21 cellular contexts compared by ENCODE assay signal in the genomic region with DNA sequence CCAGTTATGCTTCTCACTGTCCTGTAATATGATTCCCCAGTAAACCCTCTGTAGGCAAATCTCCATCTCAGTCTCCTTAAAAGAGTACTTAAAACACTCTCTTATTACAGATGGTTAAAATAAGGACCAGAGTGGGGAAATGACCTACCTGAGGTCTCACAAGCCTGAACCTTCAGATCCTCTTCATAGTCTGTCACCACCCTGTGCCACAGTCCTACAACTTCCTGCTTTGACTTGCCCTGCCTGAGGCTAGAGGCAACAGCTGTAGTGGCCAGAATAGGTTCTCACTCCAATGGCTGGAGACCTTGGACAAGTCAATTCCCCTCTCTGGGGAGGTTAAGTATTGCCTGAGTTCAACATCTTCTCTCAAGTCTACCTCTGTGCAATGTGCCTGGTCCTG. TPM values are rescaled to one million over a fixed set of nuclear protein-coding genes. Genes with fewer than 3 reads are reported as not detected.
DNase-seq lines count a peak whose midpoint lies in the region; ATAC-seq, FAIRE-seq and TF ChIP-seq lines count a peak whose summit lies in the region.
"Had no signal": no experiment of that assay in that cellular context is flagged by ENCODE, and none has a peak within 500 bp of the region (broad histone marks: within the 10 kb centered on the region; RNA-seq: fewer than 3 reads in every experiment).

No MANE protein-coding gene starts in this region.

- no peak overlapping the region for H3K4me3 Mint-ChIP-seq in endothelial cell (ENCODE audit: unreplicated experiment)
- H3K4me3 Mint-ChIP-seq: activated CD4-positive, alpha-beta memory T cell treated with anti-CD3 and anti-CD28 coated beads for 36 hours; activated naive CD8-positive, alpha-beta T cell; activated T-cell treated with anti-CD3 and anti-CD28 coated beads, Interleukin-2, amount 50 U/mL, for 24 hours; brain had no signal

- no peaks in the 10 kb centered on the region for H3K9me3 ChIP-seq in HepG2 (ENCODE audit: low read length)
- H3K9me3 ChIP-seq in right lobe of liver = no peaks in the 10 kb centered on the region
- H3K9me3 ChIP-seq in OCI-LY7 (ENCODE audit: low read length) = no peaks in the 10 kb centered on the region
- H3K9me3 ChIP-seq in smooth muscle cell (replicated peaks; ENCODE audit: low read depth) = no peaks in the 10 kb centered on the region
- H3K9me3 ChIP-seq: esophagus muscularis mucosa, ovary had no signal

- no peak overlapping the region for H2AFZ ChIP-seq in HepG2 (ENCODE audit: low read length)
- no peak overlapping the region for H2AFZ ChIP-seq in OCI-LY7 (ENCODE audit: low read length)
- H2AFZ ChIP-seq in smooth muscle cell (ENCODE audit: low read depth) = no peak overlapping the region

- FAIRE-seq in HepG2 (lab: Jason Lieb, UNC) = no peak
- FAIRE-seq: GM19239 had no signal

- no peak for TF ChIP-seq POLR2A in HepG2 (IDR thresholded peaks at IDR 0.05; ENCODE audit: insufficient read depth in 1 of 2, low read depth in 2 of 2, low read length in 2 of 2)
- TF ChIP-seq POLR2A in right lobe of liver (IDR thresholded peaks at IDR 0.05) = no peak

- in situ Hi-C loops in HepG2 (cut with HindIII; ENCODE audit: extremely low pct_ligation_motif_present, low pct_unique_long_range_greater_than_20kb) = no loop called here

- H3K9ac ChIP-seq in HepG2 (ENCODE audit: insufficient read depth, low read depth, low read length) = no peak overlapping the region
- H3K9ac ChIP-seq in smooth muscle cell (ENCODE audit: low read depth) = no peak overlapping the region

- H4K20me1 ChIP-seq in HepG2 (ENCODE audit: insufficient read depth, low read length) (no peaks in the 10 kb centered on the region), OCI-LY7 (ENCODE audit: insufficient read depth, low read length) (no peaks in the 10 kb centered on the region), smooth muscle cell (ENCODE audit: low read depth) (no peaks in the 10 kb centered on the region)

- DNase-seq in HepG2 (ENCODE audit: low spot score) (no peak), right lobe of liver (no peak), OCI-LY7 (ENCODE audit: low spot score) (peak; percentile 21), choroid plexus epithelial cell (ENCODE audit: low read depth) (peak; percentile 18), germinal center (ENCODE audit: low spot score) (no peak), smooth muscle cell (lab: John Stamatoyannopoulos, UW; ENCODE audit: unreplicated experiment) (no peak), endothelial cell (ENCODE audit: low spot score) (no peak)
- DNase-seq: activated CD4-positive, alpha-beta memory T cell treated with anti-CD3 and anti-CD28 coated beads for 36 hours; activated T-cell treated with anti-CD3 and anti-CD28 coated beads, Interleukin-2, amount 50 U/mL, for 24 hours; dermis blood vessel endothelial cell; glutamatergic neuron; NCI-H1105 treated with DMSO at 0.1 percent for 48 hours; NCI-H2171; ovary; stimulated activated CD4-positive, alpha-beta T cell treated with anti-CD3 and anti-CD28 coated beads, Interleukin-2, amount 100 ng/mL, for 24 hours had no signal

- H3K9me2 ChIP-seq in OCI-LY7 (ENCODE audit: insufficient read depth, low read length) = no peaks in the 10 kb centered on the region

- TF ChIP-seq RAD21 in HepG2 (CRISPR knock-in tag; IDR thresholded peaks at IDR 0.05) = no peak

- H3K4me3 ChIP-seq in HepG2 (replicated peaks in 1 of 3; ENCODE audit: insufficient read depth in 1 of 3, low read depth in 2 of 3, low read length in 3 of 3) (no peak overlapping the region), right lobe of liver (no peak overlapping the region), OCI-LY7 (ENCODE audit: low read depth, low read length, poor library complexity, severe bottlenecking) (no peak overlapping the region), choroid plexus epithelial cell (ENCODE audit: low read depth, low read length) (no peak overlapping the region), smooth muscle cell (no peak overlapping the region)
- H3K4me3 ChIP-seq: esophagus muscularis mucosa, ovary had no signal

- H3K27ac Mint-ChIP-seq in endothelial cell (ENCODE audit: unreplicated experiment) = no peak overlapping the region
- H3K27ac Mint-ChIP-seq: activated CD4-positive, alpha-beta memory T cell treated with anti-CD3 and anti-CD28 coated beads for 36 hours; activated naive CD8-positive, alpha-beta T cell; activated T-cell treated with anti-CD3 and anti-CD28 coated beads, Interleukin-2, amount 50 U/mL, for 24 hours; brain had no signal

- no peak for TF ChIP-seq CTCF in HepG2 (CRISPR knock-in tag; IDR thresholded peaks at IDR 0.05)
- no peak for TF ChIP-seq CTCF in right lobe of liver (IDR thresholded peaks at IDR 0.05)
- TF ChIP-seq CTCF in OCI-LY7 (conservative IDR thresholded peaks at IDR 0.05; ENCODE audit: low read length) = no peak
- no peak for TF ChIP-seq CTCF in choroid plexus epithelial cell (conservative IDR thresholded peaks at IDR 0.05; ENCODE audit: low read depth, low read length)
- TF ChIP-seq CTCF in smooth muscle cell (IDR thresholded peaks at IDR 0.05; ENCODE audit: borderline replicate concordance, insufficient read depth, poor library complexity, severe bottlenecking) = no peak
- no peak for TF ChIP-seq CTCF in endothelial cell (IDR thresholded peaks at IDR 0.05; ENCODE audit: unreplicated experiment)

- H3K36me3 ChIP-seq in HepG2 (replicated peaks in 1 of 2; ENCODE audit: control insufficient read depth in 1 of 2, insufficient read depth in 2 of 2, low read length in 2 of 2) (peaks cover 0 to 6% of the 10 kb centered on the region in 2 experiments; a peak in 3 of 5 replicates), right lobe of liver (no peaks in the 10 kb centered on the region), OCI-LY7 (ENCODE audit: insufficient read depth, low read length) (peaks cover 9% of the 10 kb centered on the region; the same call in 1 of the 2 replicates), smooth muscle cell (ENCODE audit: low read depth) (no peaks in the 10 kb centered on the region)
- H3K36me3 ChIP-seq: ovary had no signal

- no peaks in the 10 kb centered on the region for H3K27me3 ChIP-seq in HepG2 (ENCODE audit: control insufficient read depth in 1 of 2, insufficient read depth in 2 of 2, low read length in 2 of 2)
- H3K27me3 ChIP-seq in right lobe of liver = no peaks in the 10 kb centered on the region
- no peaks in the 10 kb centered on the region for H3K27me3 ChIP-seq in smooth muscle cell (ENCODE audit: low read depth)
- H3K27me3 ChIP-seq: esophagus muscularis mucosa, ovary had no signal

- H3K9me3 Mint-ChIP-seq in endothelial cell (ENCODE audit: unreplicated experiment) = no peaks in the 10 kb centered on the region
- H3K9me3 Mint-ChIP-seq: activated CD4-positive, alpha-beta memory T cell treated with anti-CD3 and anti-CD28 coated beads for 36 hours; activated T-cell treated with anti-CD3 and anti-CD28 coated beads, Interleukin-2, amount 50 U/mL, for 24 hours; brain had no signal

- BruUV-seq in HepG2 (replicated peaks; lab: Mats Ljungman, UMichigan) (no TSS peak), OCI-LY7 (replicated peaks; lab: Mats Ljungman, UMichigan) (no TSS peak)

- H3K27me3 Mint-ChIP-seq in endothelial cell (ENCODE audit: unreplicated experiment) = peaks cover 3% of the 10 kb centered on the region
- H3K27me3 Mint-ChIP-seq: activated CD4-positive, alpha-beta memory T cell treated with anti-CD3 and anti-CD28 coated beads for 36 hours; activated naive CD8-positive, alpha-beta T cell; activated T-cell treated with anti-CD3 and anti-CD28 coated beads, Interleukin-2, amount 50 U/mL, for 24 hours had no signal

- H3F3A ChIP-seq in smooth muscle cell (ENCODE audit: low read depth) = no peaks in the 10 kb centered on the region

- ATAC-seq in HepG2 (peak; percentile 20; the same call in 2 of the 3 replicates), right lobe of liver (no peak), HG03442 (IDR thresholded peaks at IDR 0.05; ENCODE audit: unreplicated experiment) (no peak)

- TF ChIP-seq EP300 in HepG2 (IDR thresholded peaks at IDR 0.05; ENCODE audit: low read depth in 2 of 2, low read length in 2 of 2) (no peak), HepG2 (CRISPR knock-in tag; IDR thresholded peaks at IDR 0.05; ENCODE audit: borderline replicate concordance) (no peak)

- H3K79me2 ChIP-seq in HepG2 (ENCODE audit: insufficient read depth, low read length) (no peaks in the 10 kb centered on the region), OCI-LY7 (ENCODE audit: insufficient read depth, low read depth, low read length) (no peaks in the 10 kb centered on the region), smooth muscle cell (ENCODE audit: low read depth) (no peaks in the 10 kb centered on the region)

- intact Hi-C loops in HepG2 (cut with micrococcal nuclease; ENCODE audit: unreplicated experiment) = no loop called here
- intact Hi-C loops in right lobe of liver (cut with DNase I) = no loop called here
- intact Hi-C loops in OCI-LY7 (cut with micrococcal nuclease; ENCODE audit: unreplicated experiment) = no loop called here

- H3K36me3 Mint-ChIP-seq in endothelial cell (ENCODE audit: low read depth, unreplicated experiment) = peaks cover 9% of the 10 kb centered on the region
- H3K36me3 Mint-ChIP-seq: activated naive CD8-positive, alpha-beta T cell; brain had no signal

- POLR2A ChIA-PET in HepG2 (lab: Yijun Ruan, JAX) = interaction anchor here (1.5 to 3.7 kb wide), 2 partner anchors 27 to 41 kb away, joined by 3 to 11 read pairs; a partner anchor contains a TSS
- POLR2A ChIA-PET in OCI-LY7 (lab: Charles Lee) = interaction anchor here (0.6 to 0.7 kb wide), 2 partner anchors 29 to 615 kb away, joined by 3 read pairs; no protein-coding TSS in a partner anchor

- peaks cover 11% of the 10 kb centered on the region for H3K4me1 Mint-ChIP-seq in endothelial cell (ENCODE audit: unreplicated experiment)
- H3K4me1 Mint-ChIP-seq: brain had no signal

- H3K4me1 ChIP-seq in HepG2 (ENCODE audit: insufficient read depth, low read length) (peaks cover 48% of the 10 kb centered on the region), right lobe of liver (peaks cover 0 to 46% (median 17%) of the 10 kb centered on the region in 4 donors), OCI-LY7 (ENCODE audit: insufficient read depth, low read length, poor library complexity, severe bottlenecking) (no peaks in the 10 kb centered on the region), smooth muscle cell (ENCODE audit: low read depth) (no peaks in the 10 kb centered on the region)
- H3K4me1 ChIP-seq: esophagus muscularis mucosa had no signal

- CTCF ChIA-PET in HepG2 (lab: Yijun Ruan, JAX; ENCODE audit: low intra/inter-chr PET ratio, low total read pairs) (no interaction called here), OCI-LY7 (lab: Charles Lee; ENCODE audit: unreplicated experiment) (no interaction called here)

- H3K4me2 ChIP-seq in HepG2 (ENCODE audit: low read depth, low read length) (no peak overlapping the region), OCI-LY7 (ENCODE audit: low read length) (no peak overlapping the region), smooth muscle cell (no peak overlapping the region)

- H3K27ac ChIP-seq in HepG2 (ENCODE audit: extremely low read length, insufficient read depth, low read length) (no peak overlapping the region), right lobe of liver (no peak overlapping the region), OCI-LY7 (ENCODE audit: low read depth, low read length, poor library complexity, severe bottlenecking) (no peak overlapping the region), smooth muscle cell (ENCODE audit: low read depth) (no peak overlapping the region)
- H3K27ac ChIP-seq: esophagus muscularis mucosa, HL-60, ovary had no signal

RNA-seq across cellular contexts. Expression of a gene that starts 28.0 kb away (rescaled TPM):
- total RNA-seq in HepG2 (2016; rRNA removed; fragmentation: Illumina TruSeq; extraction: Trizol) (10.4 and 13.2 TPM in 2 replicates), right lobe of liver (10 to 100 TPM in 4 of 6 experiments, 1 to 10 TPM in 2; 4.5 to 17.9 (median 14.0) TPM), OCI-LY7 (2022) (37.6 and 41.2 TPM in 2 replicates), smooth muscle cell (28.8 and 30.8 TPM in 2 replicates), endothelial cell (ENCODE audit: unreplicated experiment) (31.0 TPM)
- 2.1 and 2.5 TPM in 2 replicates for total RNA-seq in HepG2 (2016; cell fraction: cytosol; rRNA removed; fragmentation: Illumina TruSeq; extraction: Trizol; ENCODE audit: low read depth)
- 10.0 and 12.0 TPM in 2 replicates for total RNA-seq in HepG2 (2016; cell fraction: insoluble cytoplasmic fraction; rRNA removed; fragmentation: Illumina TruSeq; extraction: Trizol)
- 5.6 and 7.1 TPM in 2 replicates for total RNA-seq in HepG2 (2016; cell fraction: membrane; rRNA removed; fragmentation: Illumina TruSeq; extraction: Trizol)
- 8.1 and 8.4 TPM in 2 replicates for total RNA-seq in HepG2 (2016; cell fraction: nucleus; rRNA removed; fragmentation: Illumina TruSeq; extraction: Trizol)
- polyA plus RNA-seq in HepG2 (2011; rRNA removed) (19.1 and 24.8 TPM in 2 replicates), smooth muscle cell (42.8 and 45.4 TPM in 2 replicates)
- 11.7 and 14.9 TPM in 2 replicates for polyA plus RNA-seq in HepG2 (2011; cell fraction: cytosol; rRNA removed)
- polyA plus RNA-seq in HepG2 (2011; cell fraction: nucleus; rRNA removed) = 26.7 and 32.2 TPM in 2 replicates
- 7.3 and 18.2 TPM in 2 replicates for polyA plus RNA-seq in HepG2 (2012)
- 1.3 and 1.4 TPM in 2 replicates for polyA plus RNA-seq in HepG2 (2016; cell fraction: cytosol; fragmentation: Illumina TruSeq; extraction: Trizol; ENCODE audit: low read depth)
- polyA plus RNA-seq in HepG2 (2016; cell fraction: insoluble cytoplasmic fraction; fragmentation: Illumina TruSeq; extraction: Trizol; ENCODE audit: low read depth) = 9.6 and 12.1 TPM in 2 replicates
- polyA plus RNA-seq in HepG2 (2016; cell fraction: membrane; fragmentation: Illumina TruSeq; extraction: Trizol; ENCODE audit: low read depth) = 4.3 and 4.7 TPM in 2 replicates
- polyA plus RNA-seq in HepG2 (2016; cell fraction: nucleus; fragmentation: Illumina TruSeq; extraction: Trizol; ENCODE audit: insufficient read depth, low read depth) = 14.7 and 15.5 TPM in 2 replicates
- 21.9 and 39.6 TPM in 2 replicates for polyA minus RNA-seq in HepG2 (2011; rRNA and poly(A)+ RNA removed; ENCODE audit: low replicate concordance)
- polyA minus RNA-seq in HepG2 (2011; cell fraction: cytosol; rRNA and poly(A)+ RNA removed) = 9.8 and 11.5 TPM in 2 replicates
- polyA minus RNA-seq in HepG2 (2011; cell fraction: nucleus; rRNA and poly(A)+ RNA removed) = 11.8 and 11.9 TPM in 2 replicates
- total RNA-seq in OCI-LY7 (2014; rRNA removed; shearing (Covaris generic)) = 18.3 and 22.8 TPM in 2 replicates

RNA-seq across cellular contexts. Expression of a gene that starts 41.5 kb away (rescaled TPM):
- total RNA-seq in HepG2 (2016; rRNA removed; fragmentation: Illumina TruSeq; extraction: Trizol) (21.0 and 28.8 TPM in 2 replicates), right lobe of liver (10 to 100 TPM in 4 of 6 experiments, 1 to 10 TPM in 2; 9.1 to 16.4 (median 11.8) TPM), OCI-LY7 (2022) (20.5 and 26.5 TPM in 2 replicates), smooth muscle cell (11.6 and 13.2 TPM in 2 replicates), endothelial cell (ENCODE audit: unreplicated experiment) (12.4 TPM)
- total RNA-seq in HepG2 (2016; cell fraction: cytosol; rRNA removed; fragmentation: Illumina TruSeq; extraction: Trizol; ENCODE audit: low read depth) = 7.0 and 7.5 TPM in 2 replicates
- total RNA-seq in HepG2 (2016; cell fraction: insoluble cytoplasmic fraction; rRNA removed; fragmentation: Illumina TruSeq; extraction: Trizol) = 20.7 and 32.3 TPM in 2 replicates
- total RNA-seq in HepG2 (2016; cell fraction: membrane; rRNA removed; fragmentation: Illumina TruSeq; extraction: Trizol) = 10.5 and 12.8 TPM in 2 replicates
- 7.0 and 9.3 TPM in 2 replicates for total RNA-seq in HepG2 (2016; cell fraction: nucleus; rRNA removed; fragmentation: Illumina TruSeq; extraction: Trizol)
- polyA plus RNA-seq in HepG2 (2011; rRNA removed) (11.7 and 14.4 TPM in 2 replicates), smooth muscle cell (12.3 and 13.8 TPM in 2 replicates)
- 16.5 and 19.8 TPM in 2 replicates for polyA plus RNA-seq in HepG2 (2011; cell fraction: cytosol; rRNA removed)
- 10.4 and 11.6 TPM in 2 replicates for polyA plus RNA-seq in HepG2 (2011; cell fraction: nucleus; rRNA removed)
- 9.5 and 13.0 TPM in 2 replicates for polyA plus RNA-seq in HepG2 (2012)
- 2.8 and 3.8 TPM in 2 replicates for polyA plus RNA-seq in HepG2 (2016; cell fraction: cytosol; fragmentation: Illumina TruSeq; extraction: Trizol; ENCODE audit: low read depth)
- 26.5 and 30.0 TPM in 2 replicates for polyA plus RNA-seq in HepG2 (2016; cell fraction: insoluble cytoplasmic fraction; fragmentation: Illumina TruSeq; extraction: Trizol; ENCODE audit: low read depth)
- polyA plus RNA-seq in HepG2 (2016; cell fraction: membrane; fragmentation: Illumina TruSeq; extraction: Trizol; ENCODE audit: low read depth) = 4.9 and 5.6 TPM in 2 replicates
- 14.7 and 18.3 TPM in 2 replicates for polyA plus RNA-seq in HepG2 (2016; cell fraction: nucleus; fragmentation: Illumina TruSeq; extraction: Trizol; ENCODE audit: insufficient read depth, low read depth)
- polyA minus RNA-seq in HepG2 (2011; rRNA and poly(A)+ RNA removed; ENCODE audit: low replicate concordance) = 28.2 and 57.8 TPM in 2 replicates
- 13.0 and 15.4 TPM in 2 replicates for polyA minus RNA-seq in HepG2 (2011; cell fraction: cytosol; rRNA and poly(A)+ RNA removed)
- 3.6 and 4.2 TPM in 2 replicates for polyA minus RNA-seq in HepG2 (2011; cell fraction: nucleus; rRNA and poly(A)+ RNA removed)
- total RNA-seq in OCI-LY7 (2014; rRNA removed; shearing (Covaris generic)) = 25.9 and 26.9 TPM in 2 replicates

RNA-seq across cellular contexts. Expression of a gene that starts 51.4 kb away (rescaled TPM):
- total RNA-seq in HepG2 (2016; rRNA removed; fragmentation: Illumina TruSeq; extraction: Trizol) (131 and 143 TPM in 2 replicates), right lobe of liver (100 to 1,000 TPM in 4 of 6 experiments, 10 to 100 TPM in 2; 86.7 to 315 (median 116) TPM), OCI-LY7 (2022) (321 and 330 TPM in 2 replicates), smooth muscle cell (359 and 460 TPM in 2 replicates), endothelial cell (ENCODE audit: unreplicated experiment) (120 TPM)
- 48.9 and 52.9 TPM in 2 replicates for total RNA-seq in HepG2 (2016; cell fraction: cytosol; rRNA removed; fragmentation: Illumina TruSeq; extraction: Trizol; ENCODE audit: low read depth)
- 135 and 167 TPM in 2 replicates for total RNA-seq in HepG2 (2016; cell fraction: insoluble cytoplasmic fraction; rRNA removed; fragmentation: Illumina TruSeq; extraction: Trizol)
- 52.5 and 57.7 TPM in 2 replicates for total RNA-seq in HepG2 (2016; cell fraction: membrane; rRNA removed; fragmentation: Illumina TruSeq; extraction: Trizol)
- total RNA-seq in HepG2 (2016; cell fraction: nucleus; rRNA removed; fragmentation: Illumina TruSeq; extraction: Trizol) = 53.2 and 53.6 TPM in 2 replicates
- polyA plus RNA-seq in HepG2 (2011; rRNA removed) (85.5 and 97.7 TPM in 2 replicates), smooth muscle cell (547 and 550 TPM in 2 replicates)
- 137 and 146 TPM in 2 replicates for polyA plus RNA-seq in HepG2 (2011; cell fraction: cytosol; rRNA removed)
- 78.4 and 120 TPM in 2 replicates for polyA plus RNA-seq in HepG2 (2011; cell fraction: nucleus; rRNA removed)
- polyA plus RNA-seq in HepG2 (2012) = 116 and 168 TPM in 2 replicates
- 56.9 and 60.0 TPM in 2 replicates for polyA plus RNA-seq in HepG2 (2016; cell fraction: cytosol; fragmentation: Illumina TruSeq; extraction: Trizol; ENCODE audit: low read depth)
- 155 and 173 TPM in 2 replicates for polyA plus RNA-seq in HepG2 (2016; cell fraction: insoluble cytoplasmic fraction; fragmentation: Illumina TruSeq; extraction: Trizol; ENCODE audit: low read depth)
- polyA plus RNA-seq in HepG2 (2016; cell fraction: membrane; fragmentation: Illumina TruSeq; extraction: Trizol; ENCODE audit: low read depth) = 59.9 and 60.4 TPM in 2 replicates
- polyA plus RNA-seq in HepG2 (2016; cell fraction: nucleus; fragmentation: Illumina TruSeq; extraction: Trizol; ENCODE audit: insufficient read depth, low read depth) = 116 and 123 TPM in 2 replicates
- 26.2 and 37.8 TPM in 2 replicates for polyA minus RNA-seq in HepG2 (2011; rRNA and poly(A)+ RNA removed; ENCODE audit: low replicate concordance)
- polyA minus RNA-seq in HepG2 (2011; cell fraction: cytosol; rRNA and poly(A)+ RNA removed) = 26.0 and 33.5 TPM in 2 replicates
- 17.9 and 22.1 TPM in 2 replicates for polyA minus RNA-seq in HepG2 (2011; cell fraction: nucleus; rRNA and poly(A)+ RNA removed)
- total RNA-seq in OCI-LY7 (2014; rRNA removed; shearing (Covaris generic)) = 410 and 604 TPM in 2 replicates

RNA-seq across cellular contexts. Expression of a gene that starts 54.5 kb away (rescaled TPM):
- total RNA-seq in HepG2 (2016; rRNA removed; fragmentation: Illumina TruSeq; extraction: Trizol) (126 and 180 TPM in 2 replicates), right lobe of liver (10 to 100 TPM; 22.2 to 34.4 (median 28.2) TPM), OCI-LY7 (2022) (121 and 129 TPM in 2 replicates), smooth muscle cell (72.3 and 76.1 TPM in 2 replicates), endothelial cell (ENCODE audit: unreplicated experiment) (99.0 TPM)
- 25.1 and 26.4 TPM in 2 replicates for total RNA-seq in HepG2 (2016; cell fraction: cytosol; rRNA removed; fragmentation: Illumina TruSeq; extraction: Trizol; ENCODE audit: low read depth)
- 132 and 187 TPM in 2 replicates for total RNA-seq in HepG2 (2016; cell fraction: insoluble cytoplasmic fraction; rRNA removed; fragmentation: Illumina TruSeq; extraction: Trizol)
- total RNA-seq in HepG2 (2016; cell fraction: membrane; rRNA removed; fragmentation: Illumina TruSeq; extraction: Trizol) = 45.3 and 52.1 TPM in 2 replicates
- total RNA-seq in HepG2 (2016; cell fraction: nucleus; rRNA removed; fragmentation: Illumina TruSeq; extraction: Trizol) = 55.9 and 61.0 TPM in 2 replicates
- polyA plus RNA-seq in HepG2 (2011; rRNA removed) (48.4 and 54.5 TPM in 2 replicates), smooth muscle cell (105 and 114 TPM in 2 replicates)
- 36.4 and 46.8 TPM in 2 replicates for polyA plus RNA-seq in HepG2 (2011; cell fraction: cytosol; rRNA removed)
- 20.6 and 24.0 TPM in 2 replicates for polyA plus RNA-seq in HepG2 (2011; cell fraction: nucleus; rRNA removed)
- 54.3 and 68.8 TPM in 2 replicates for polyA plus RNA-seq in HepG2 (2012)
- polyA plus RNA-seq in HepG2 (2016; cell fraction: cytosol; fragmentation: Illumina TruSeq; extraction: Trizol; ENCODE audit: low read depth) = 24.2 and 24.3 TPM in 2 replicates
- 224 and 245 TPM in 2 replicates for polyA plus RNA-seq in HepG2 (2016; cell fraction: insoluble cytoplasmic fraction; fragmentation: Illumina TruSeq; extraction: Trizol; ENCODE audit: low read depth)
- polyA plus RNA-seq in HepG2 (2016; cell fraction: membrane; fragmentation: Illumina TruSeq; extraction: Trizol; ENCODE audit: low read depth) = 43.7 and 45.5 TPM in 2 replicates
- polyA plus RNA-seq in HepG2 (2016; cell fraction: nucleus; fragmentation: Illumina TruSeq; extraction: Trizol; ENCODE audit: insufficient read depth, low read depth) = 124 and 135 TPM in 2 replicates
- 33.9 and 41.6 TPM in 2 replicates for polyA minus RNA-seq in HepG2 (2011; rRNA and poly(A)+ RNA removed; ENCODE audit: low replicate concordance)
- 16.9 and 17.8 TPM in 2 replicates for polyA minus RNA-seq in HepG2 (2011; cell fraction: cytosol; rRNA and poly(A)+ RNA removed)
- 15.6 and 21.8 TPM in 2 replicates for polyA minus RNA-seq in HepG2 (2011; cell fraction: nucleus; rRNA and poly(A)+ RNA removed)
- total RNA-seq in OCI-LY7 (2014; rRNA removed; shearing (Covaris generic)) = 71.1 and 94.6 TPM in 2 replicates

Comparison
In these comparisons a context has a peak if more than half of its experiments do, and no peak if none do; other contexts are left out.
1. DNase-seq: peak in OCI-LY7 (single experiment) and choroid plexus epithelial cell (single experiment); none in HepG2 (single experiment), right lobe of liver (0 of 3), germinal center (single experiment), smooth muscle cell (single experiment) and endothelial cell (single experiment).